8 cellular contexts compared by ENCODE assay signal in the genomic region with DNA sequence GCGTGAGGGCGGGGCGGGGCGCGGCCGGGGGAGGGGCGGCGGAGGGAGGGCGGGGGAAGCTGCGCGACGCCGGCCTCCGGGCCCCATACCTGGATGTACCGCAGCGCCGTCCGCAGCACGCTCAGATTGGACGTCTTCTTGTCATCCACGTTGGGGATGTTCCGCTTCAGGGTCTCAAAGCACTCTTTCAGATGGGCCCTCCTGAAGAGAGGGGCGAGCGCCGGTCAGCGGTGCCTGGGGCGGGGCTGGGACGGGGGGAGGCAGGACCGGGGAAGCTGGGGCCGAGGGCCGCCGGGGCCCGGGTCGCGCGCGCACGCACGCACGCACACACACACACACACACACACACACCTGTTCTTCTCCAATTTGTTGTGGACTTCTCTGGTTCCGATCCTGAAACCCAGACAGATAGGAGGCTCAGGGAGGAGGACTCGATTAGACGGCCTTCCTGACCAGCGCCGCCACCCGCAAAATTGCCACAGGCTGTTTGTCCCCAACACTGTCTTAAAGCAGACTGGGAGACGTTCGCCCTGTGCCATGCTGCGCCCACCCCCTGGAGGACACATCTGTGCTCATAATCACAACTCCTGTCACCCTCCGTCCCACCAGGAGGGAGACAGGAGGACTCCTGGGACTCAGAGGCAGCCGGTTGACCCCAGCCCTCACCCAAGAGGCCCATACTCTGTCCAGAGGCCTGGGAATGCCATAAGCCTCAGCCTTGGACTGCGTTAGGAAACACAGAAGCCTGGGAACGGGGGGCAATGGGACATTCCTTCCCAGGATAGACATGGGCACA. TPM values are rescaled to one million over a fixed set of nuclear protein-coding genes. Genes with fewer than 3 reads are reported as not detected.
DNase-seq lines count a peak whose midpoint lies in the region; ATAC-seq and TF ChIP-seq lines count a peak whose summit lies in the region.

No MANE protein-coding gene starts in this region.

- H3K4me3 Mint-ChIP-seq in activated naive CD4-positive, alpha-beta T cell treated with anti-CD3 and anti-CD28 coated beads, Interleukin-2, amount 10 ng/mL, durations not matched to agents 7 days and 5 days = peak overlapping the region; percentile 79
- peak overlapping the region; percentile 79 to 87 (median 83) for H3K4me3 Mint-ChIP-seq in brain

- H3K79me1 ChIP-seq in mesenchymal stem cell (replicated peaks; ENCODE audit: low read length, poor library complexity, severe bottlenecking) = peaks cover 30% of the 10 kb centered on the region

- H3K4me1 ChIP-seq in mesenchymal stem cell (ENCODE audit: control insufficient read depth, insufficient read depth, low read depth, low read length) = peaks cover 58% of the 10 kb centered on the region

- no peaks in the 10 kb centered on the region for H3K9me3 ChIP-seq in mesenchymal stem cell (ENCODE audit: control insufficient read depth, low read length)

- H3K23ac ChIP-seq in mesenchymal stem cell (ENCODE audit: low read length in 2 of 2) = peak overlapping the region in 1 of 2 experiments; percentile 68

- no peak overlapping the region for H3K27ac ChIP-seq in mesenchymal stem cell (ENCODE audit: low read length, poor library complexity, severe bottlenecking)

- H3K9ac ChIP-seq in mesenchymal stem cell (ENCODE audit: low read length) = peak overlapping the region; percentile 72

- peak overlapping the region; percentile 88 for H3K27ac Mint-ChIP-seq in activated naive CD4-positive, alpha-beta T cell treated with anti-CD3 and anti-CD28 coated beads, Interleukin-2, amount 10 ng/mL, durations not matched to agents 7 days and 5 days
- peak overlapping the region; percentile 82 to 100 (median 86) for H3K27ac Mint-ChIP-seq in brain

- CTCF ChIA-PET in activated naive CD4-positive, alpha-beta T cell treated with anti-CD3 and anti-CD28 coated beads, Interleukin-2, amount 10 ng/mL, durations not matched to agents 7 days and 5 days (lab: Charles Lee) = no interaction called here

- no peaks in the 10 kb centered on the region for H3K9me3 Mint-ChIP-seq in activated naive CD4-positive, alpha-beta T cell treated with anti-CD3 and anti-CD28 coated beads, Interleukin-2, amount 10 ng/mL, durations not matched to agents 7 days and 5 days
- peaks cover 0 to 2% (median 0%) of the 10 kb centered on the region in 5 experiments for H3K9me3 Mint-ChIP-seq in brain

- WGBS in mesenchymal stem cell = 52% methylated on average over 21 of the region's 53 CpGs

- H3K18ac ChIP-seq in mesenchymal stem cell (ENCODE audit: low read depth in 1 of 2, low read length in 2 of 2) = peak overlapping the region; percentile 73 to 88

- H2BK5ac ChIP-seq in mesenchymal stem cell (ENCODE audit: low read depth, low read length, poor library complexity, severe bottlenecking) = no peak overlapping the region

- no peak for DNase-seq in activated naive CD4-positive, alpha-beta T cell treated with anti-CD3 and anti-CD28 coated beads, Interleukin-2, amount 10 ng/mL, durations not matched to agents 7 days and 5 days
- DNase-seq in activated naive CD4-positive, alpha-beta T cell treated with anti-CD3 and anti-CD28 coated beads, Interleukin-2, amount 50 U/mL, for 16 hours = no peak
- DNase-seq in mesenchymal stem cell (peak; percentile 43), ureter (ENCODE audit: low spot score) (peak; percentile 51), NCI-H2227 treated with DMSO at 0.1 percent for 48 hours (lab: John Stamatoyannopoulos, UW) (no peak)
- DNase-seq in stimulated activated CD4-positive, alpha-beta T cell treated with anti-CD3 and anti-CD28 coated beads, Interleukin-4, amount 100 ng/mL, for 4 hours = no peak

- peaks cover 74% of the 10 kb centered on the region for H3K4me1 Mint-ChIP-seq in activated naive CD4-positive, alpha-beta T cell treated with anti-CD3 and anti-CD28 coated beads, Interleukin-2, amount 10 ng/mL, durations not matched to agents 7 days and 5 days
- H3K4me1 Mint-ChIP-seq in brain = peaks cover 82% of the 10 kb centered on the region

- peak overlapping the region; percentile 58 for H2BK120ac ChIP-seq in mesenchymal stem cell (ENCODE audit: low read depth, low read length)

- H4K91ac ChIP-seq in mesenchymal stem cell (ENCODE audit: low read length) = peak overlapping the region; percentile 90

- H2AFZ ChIP-seq in mesenchymal stem cell (ENCODE audit: low read depth, low read length) = no peak overlapping the region

- peak overlapping the region; percentile 59 for H3K4me2 ChIP-seq in mesenchymal stem cell (ENCODE audit: low read length, poor library complexity, severe bottlenecking)

- no peak for ATAC-seq in HG03571 (IDR thresholded peaks at IDR 0.05; ENCODE audit: unreplicated experiment)

- peaks cover 9 to 26% of the 10 kb centered on the region in 2 experiments for H3K36me3 ChIP-seq in mesenchymal stem cell (ENCODE audit: control insufficient read depth in 1 of 2, insufficient read depth in 2 of 2, low read depth in 1 of 2, low read length in 2 of 2)

- H3K27me3 ChIP-seq in mesenchymal stem cell (ENCODE audit: control insufficient read depth in 1 of 2, insufficient read depth in 1 of 2, low read length in 2 of 2) = no peaks in the 10 kb centered on the region

- H2AK5ac ChIP-seq in mesenchymal stem cell (ENCODE audit: low read length, severe bottlenecking) = peak overlapping the region; percentile 74

- peak overlapping the region; percentile 26 to 28 for H3K4me3 ChIP-seq in mesenchymal stem cell (ENCODE audit: insufficient read depth in 1 of 2, low read depth in 1 of 2, low read length in 2 of 2)

- H4K8ac ChIP-seq in mesenchymal stem cell (ENCODE audit: low read length) = peak overlapping the region; percentile 35

- H2BK15ac ChIP-seq in mesenchymal stem cell (ENCODE audit: low read depth, poor library complexity, severe bottlenecking) = peak overlapping the region; percentile 57

- peaks cover 17% of the 10 kb centered on the region for H3K36me3 Mint-ChIP-seq in activated naive CD4-positive, alpha-beta T cell treated with anti-CD3 and anti-CD28 coated beads, Interleukin-2, amount 10 ng/mL, durations not matched to agents 7 days and 5 days
- H3K36me3 Mint-ChIP-seq in brain = peaks cover 7% of the 10 kb centered on the region

- H3K4ac ChIP-seq in mesenchymal stem cell (ENCODE audit: low read depth in 1 of 2, low read length in 2 of 2) = peak overlapping the region; percentile 19 to 66

- H3K27me3 Mint-ChIP-seq in activated naive CD4-positive, alpha-beta T cell treated with anti-CD3 and anti-CD28 coated beads, Interleukin-2, amount 10 ng/mL, durations not matched to agents 7 days and 5 days = no peaks in the 10 kb centered on the region
- peaks cover 3% of the 10 kb centered on the region for H3K27me3 Mint-ChIP-seq in brain

- no peak for TF ChIP-seq CTCF in brain (conservative IDR thresholded peaks at IDR 0.05)

- peak overlapping the region in 1 of 2 experiments; percentile 2 for H3K14ac ChIP-seq in mesenchymal stem cell (ENCODE audit: low read length in 2 of 2)

- H2BK12ac ChIP-seq in mesenchymal stem cell (ENCODE audit: low read length in 2 of 2) = peak overlapping the region; percentile 83 to 85

RNA-seq across cellular contexts. Expression of gene MNT, which starts 6.7 kb away (rescaled TPM):
- polyA plus RNA-seq in brain (ENCODE audit: insufficient read depth, low read depth, low replicate concordance) = 17.4 TPM
- 21.1 TPM for polyA plus RNA-seq in mesenchymal stem cell (2013, experiment 1 of 2)
- 19.7 TPM for polyA plus RNA-seq in mesenchymal stem cell (2013, experiment 2 of 2)
- total RNA-seq in ureter = 47.4 TPM

RNA-seq across cellular contexts. Expression of gene SGSM2, which starts 56.9 kb away (rescaled TPM):
- 56.3 TPM for polyA plus RNA-seq in brain (ENCODE audit: insufficient read depth, low read depth, low replicate concordance)
- 39.7 TPM for polyA plus RNA-seq in mesenchymal stem cell (2013, experiment 1 of 2)
- 36.3 TPM for polyA plus RNA-seq in mesenchymal stem cell (2013, experiment 2 of 2)
- total RNA-seq in ureter = 113 TPM

RNA-seq across cellular contexts. Expression of gene TSR1, which starts 57.9 kb away (rescaled TPM):
- 15.9 TPM for polyA plus RNA-seq in brain (ENCODE audit: insufficient read depth, low read depth, low replicate concordance)
- polyA plus RNA-seq in mesenchymal stem cell (2013, experiment 1 of 2) = 13.3 TPM
- 12.6 TPM for polyA plus RNA-seq in mesenchymal stem cell (2013, experiment 2 of 2)
- 36.9 TPM for total RNA-seq in ureter

Comparison
In these comparisons a context has a peak if more than half of its experiments do, and no peak if none do; other contexts are left out.
1. DNase-seq: peak in mesenchymal stem cell (single experiment) and ureter (single experiment); none in activated naive CD4-positive, alpha-beta T cell treated with anti-CD3 and anti-CD28 coated beads, Interleukin-2, amount 10 ng/mL, durations not matched to agents 7 days and 5 days (single experiment), activated naive CD4-positive, alpha-beta T cell treated with anti-CD3 and anti-CD28 coated beads, Interleukin-2, amount 50 U/mL, for 16 hours (single experiment), NCI-H2227 treated with DMSO at 0.1 percent for 48 hours (single experiment) and stimulated activated CD4-positive, alpha-beta T cell treated with anti-CD3 and anti-CD28 coated beads, Interleukin-4, amount 100 ng/mL, for 4 hours (0 of 2).